Comparison of ENCODE assay signal across 1 cellular context in genomic region chr6:170114187-170114945, GRCh38.
TF ChIP-seq lines count a peak whose summit lies in the region.

No MANE protein-coding gene starts in this region.

TF ChIP-seq in HepG2, 621 proteins besides CTCF, POLR2A, EP300 and RAD21:
- TF ChIP-seq CBX5 (CRISPR knock-in tag; IDR thresholded peaks at IDR 0.05; ENCODE audit: borderline replicate concordance) (no peak), KDM6A (CRISPR knock-in tag; IDR thresholded peaks at IDR 0.05; ENCODE audit: low read depth) (no peak), ZNF530 (CRISPR knock-in tag; IDR thresholded peaks at IDR 0.05; ENCODE audit: low read depth) (no peak), ZNF644 (CRISPR knock-in tag; IDR thresholded peaks at IDR 0.05; ENCODE audit: low read depth) (no peak), ZMAT5 (CRISPR knock-in tag; IDR thresholded peaks at IDR 0.05; ENCODE audit: borderline replicate concordance, low read depth) (no peak), YEATS2 (CRISPR knock-in tag; IDR thresholded peaks at IDR 0.05; ENCODE audit: borderline replicate concordance) (no peak), TCF12 (IDR thresholded peaks at IDR 0.05) (no peak), TCF12 (CRISPR knock-in tag; IDR thresholded peaks at IDR 0.05) (no peak), CCDC6 (CRISPR knock-in tag; IDR thresholded peaks at IDR 0.05) (no peak), ZNF572 (CRISPR knock-in tag; IDR thresholded peaks at IDR 0.05) (no peak), RBM22 (optimal IDR thresholded peaks at IDR 0.05; ENCODE audit: low read length) (no peak), ZNF761 (CRISPR knock-in tag; conservative IDR thresholded peaks at IDR 0.05) (no peak), POLR2AphosphoS2 (IDR thresholded peaks at IDR 0.05; ENCODE audit: low read depth, low read length) (no peak), ZNF672 (CRISPR knock-in tag; IDR thresholded peaks at IDR 0.05) (no peak), ZNF12 (CRISPR knock-in tag; IDR thresholded peaks at IDR 0.05) (no peak), AGO2 (optimal IDR thresholded peaks at IDR 0.05; ENCODE audit: low read depth, low read length) (no peak), HMG20A (CRISPR knock-in tag; IDR thresholded peaks at IDR 0.05; ENCODE audit: borderline replicate concordance) (no peak)
- TF ChIP-seq, protein P1, sequence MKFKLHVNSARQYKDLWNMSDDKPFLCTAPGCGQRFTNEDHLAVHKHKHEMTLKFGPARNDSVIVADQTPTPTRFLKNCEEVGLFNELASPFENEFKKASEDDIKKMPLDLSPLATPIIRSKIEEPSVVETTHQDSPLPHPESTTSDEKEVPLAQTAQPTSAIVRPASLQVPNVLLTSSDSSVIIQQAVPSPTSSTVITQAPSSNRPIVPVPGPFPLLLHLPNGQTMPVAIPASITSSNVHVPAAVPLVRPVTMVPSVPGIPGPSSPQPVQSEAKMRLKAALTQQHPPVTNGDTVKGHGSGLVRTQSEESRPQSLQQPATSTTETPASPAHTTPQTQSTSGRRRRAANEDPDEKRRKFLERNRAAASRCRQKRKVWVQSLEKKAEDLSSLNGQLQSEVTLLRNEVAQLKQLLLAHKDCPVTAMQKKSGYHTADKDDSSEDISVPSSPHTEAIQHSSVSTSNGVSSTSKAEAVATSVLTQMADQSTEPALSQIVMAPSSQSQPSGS (CRISPR knock-in tag; IDR thresholded peaks at IDR 0.05): no peak
- TF ChIP-seq, protein P2, sequence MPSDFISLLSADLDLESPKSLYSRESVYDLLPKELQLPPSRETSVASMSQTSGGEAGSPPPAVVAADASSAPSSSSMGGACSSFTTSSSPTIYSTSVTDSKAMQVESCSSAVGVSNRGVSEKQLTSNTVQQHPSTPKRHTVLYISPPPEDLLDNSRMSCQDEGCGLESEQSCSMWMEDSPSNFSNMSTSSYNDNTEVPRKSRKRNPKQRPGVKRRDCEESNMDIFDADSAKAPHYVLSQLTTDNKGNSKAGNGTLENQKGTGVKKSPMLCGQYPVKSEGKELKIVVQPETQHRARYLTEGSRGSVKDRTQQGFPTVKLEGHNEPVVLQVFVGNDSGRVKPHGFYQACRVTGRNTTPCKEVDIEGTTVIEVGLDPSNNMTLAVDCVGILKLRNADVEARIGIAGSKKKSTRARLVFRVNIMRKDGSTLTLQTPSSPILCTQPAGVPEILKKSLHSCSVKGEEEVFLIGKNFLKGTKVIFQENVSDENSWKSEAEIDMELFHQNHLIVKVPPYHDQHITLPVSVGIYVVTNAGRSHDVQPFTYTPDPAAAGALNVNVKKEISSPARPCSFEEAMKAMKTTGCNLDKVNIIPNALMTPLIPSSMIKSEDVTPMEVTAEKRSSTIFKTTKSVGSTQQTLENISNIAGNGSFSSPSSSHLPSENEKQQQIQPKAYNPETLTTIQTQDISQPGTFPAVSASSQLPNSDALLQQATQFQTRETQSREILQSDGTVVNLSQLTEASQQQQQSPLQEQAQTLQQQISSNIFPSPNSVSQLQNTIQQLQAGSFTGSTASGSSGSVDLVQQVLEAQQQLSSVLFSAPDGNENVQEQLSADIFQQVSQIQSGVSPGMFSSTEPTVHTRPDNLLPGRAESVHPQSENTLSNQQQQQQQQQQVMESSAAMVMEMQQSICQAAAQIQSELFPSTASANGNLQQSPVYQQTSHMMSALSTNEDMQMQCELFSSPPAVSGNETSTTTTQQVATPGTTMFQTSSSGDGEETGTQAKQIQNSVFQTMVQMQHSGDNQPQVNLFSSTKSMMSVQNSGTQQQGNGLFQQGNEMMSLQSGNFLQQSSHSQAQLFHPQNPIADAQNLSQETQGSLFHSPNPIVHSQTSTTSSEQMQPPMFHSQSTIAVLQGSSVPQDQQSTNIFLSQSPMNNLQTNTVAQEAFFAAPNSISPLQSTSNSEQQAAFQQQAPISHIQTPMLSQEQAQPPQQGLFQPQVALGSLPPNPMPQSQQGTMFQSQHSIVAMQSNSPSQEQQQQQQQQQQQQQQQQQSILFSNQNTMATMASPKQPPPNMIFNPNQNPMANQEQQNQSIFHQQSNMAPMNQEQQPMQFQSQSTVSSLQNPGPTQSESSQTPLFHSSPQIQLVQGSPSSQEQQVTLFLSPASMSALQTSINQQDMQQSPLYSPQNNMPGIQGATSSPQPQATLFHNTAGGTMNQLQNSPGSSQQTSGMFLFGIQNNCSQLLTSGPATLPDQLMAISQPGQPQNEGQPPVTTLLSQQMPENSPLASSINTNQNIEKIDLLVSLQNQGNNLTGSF (CRISPR knock-in tag; IDR thresholded peaks at IDR 0.05): no peak
- TF ChIP-seq, protein P3, sequence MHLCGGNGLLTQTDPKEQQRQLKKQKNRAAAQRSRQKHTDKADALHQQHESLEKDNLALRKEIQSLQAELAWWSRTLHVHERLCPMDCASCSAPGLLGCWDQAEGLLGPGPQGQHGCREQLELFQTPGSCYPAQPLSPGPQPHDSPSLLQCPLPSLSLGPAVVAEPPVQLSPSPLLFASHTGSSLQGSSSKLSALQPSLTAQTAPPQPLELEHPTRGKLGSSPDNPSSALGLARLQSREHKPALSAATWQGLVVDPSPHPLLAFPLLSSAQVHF (CRISPR knock-in tag; IDR thresholded peaks at IDR 0.05): no peak
